Comparison of ENCODE assay signal across 35 cellular contexts in the genomic region with DNA sequence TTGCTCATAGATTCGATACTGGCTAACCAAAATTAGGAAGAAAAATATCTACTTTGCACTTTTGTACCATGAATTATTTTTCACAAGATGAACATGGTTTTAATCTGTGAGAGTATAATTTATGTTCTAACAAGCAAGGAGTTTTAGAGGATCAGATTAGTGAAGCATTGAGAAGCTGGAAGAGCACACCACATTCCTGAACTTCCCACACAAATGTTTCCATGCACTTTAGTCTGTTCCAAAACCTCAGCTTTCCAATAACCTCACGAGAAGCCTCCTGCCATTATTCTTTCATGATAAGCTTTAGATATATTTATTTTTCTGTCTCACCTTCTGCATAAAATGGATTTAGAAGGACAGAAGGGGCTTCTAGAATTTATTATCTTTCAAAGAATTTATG.
A peak's percentile ranks its signal among the peaks of the same experiment; 100 is the strongest.
DNase-seq lines count a peak whose midpoint lies in the region; ATAC-seq, FAIRE-seq and TF ChIP-seq lines count a peak whose summit lies in the region.
"Had no signal": no experiment of that assay in that cellular context is flagged by ENCODE, and none has a peak within 500 bp of the region (broad histone marks: within the 10 kb centered on the region; RNA-seq: fewer than 3 reads in every experiment).

No MANE protein-coding gene starts in this region.

- H3K27ac Mint-ChIP-seq in astrocyte (ENCODE audit: unreplicated experiment), result peak overlapping the region; percentile 27
- H3K27ac Mint-ChIP-seq: activated naive CD8-positive, alpha-beta T cell treated with anti-CD3 and anti-CD28 coated beads for 36 hours; B cell; CD8-positive, alpha-beta memory T cell; H9; natural killer cell treated with Interleukin-12 subunit alpha and Interleukin-12 subunit beta and Interleukin-15 and Interleukin-18, amount 100 ng/mL, for 72 hours; stimulated activated naive B cell treated with anti-CD40 and anti-IgM and Interleukin-4, amounts not matched to agents 10 μg/mL and 1 μg/mL and 100 μg/mL, for 72 hours; T-cell had no signal

- H3K4me3 Mint-ChIP-seq in astrocyte (ENCODE audit: unreplicated experiment), result no peak overlapping the region
- H3K4me3 Mint-ChIP-seq: activated naive CD8-positive, alpha-beta T cell treated with anti-CD3 and anti-CD28 coated beads for 36 hours; B cell; CD8-positive, alpha-beta memory T cell; central memory CD8-positive, alpha-beta T cell; H9; natural killer cell treated with Interleukin-12 subunit alpha and Interleukin-12 subunit beta and Interleukin-15 and Interleukin-18, amount 100 ng/mL, for 72 hours; stimulated activated naive B cell treated with anti-CD40 and anti-IgM and Interleukin-4, amounts not matched to agents 10 μg/mL and 1 μg/mL and 100 μg/mL, for 72 hours; T-cell had no signal

- no peak for TF ChIP-seq CTCF in astrocyte (IDR thresholded peaks at IDR 0.05; ENCODE audit: insufficient read depth, low read depth, low read length)
- TF ChIP-seq CTCF in fibroblast of pulmonary artery (IDR thresholded peaks at IDR 0.05; ENCODE audit: low read length, missing control alignments), result no peak
- no peak for TF ChIP-seq CTCF in gastroesophageal sphincter (IDR thresholded peaks at IDR 0.05)

- H3K27me3 Mint-ChIP-seq in astrocyte (ENCODE audit: low read depth, unreplicated experiment), result peaks cover 2% of the 10 kb centered on the region
- H3K27me3 Mint-ChIP-seq: activated naive CD8-positive, alpha-beta T cell treated with anti-CD3 and anti-CD28 coated beads for 36 hours; B cell; central memory CD8-positive, alpha-beta T cell; natural killer cell treated with Interleukin-12 subunit alpha and Interleukin-12 subunit beta and Interleukin-15 and Interleukin-18, amount 100 ng/mL, for 72 hours; stimulated activated naive B cell treated with anti-CD40 and anti-IgM and Interleukin-4, amounts not matched to agents 10 μg/mL and 1 μg/mL and 100 μg/mL, for 72 hours; T-cell had no signal

- H3K36me3 ChIP-seq in astrocyte (ENCODE audit: insufficient read depth, low read length) (no peaks in the 10 kb centered on the region), gastroesophageal sphincter (no peaks in the 10 kb centered on the region)
- H3K36me3 ChIP-seq: ascending aorta, lower lobe of right lung, SJSA1, upper lobe of right lung, WERI-Rb-1 had no signal

- H3K27me3 ChIP-seq in astrocyte (ENCODE audit: insufficient read depth, low read length) (no peaks in the 10 kb centered on the region), gastroesophageal sphincter (no peaks in the 10 kb centered on the region)
- H3K27me3 ChIP-seq: ascending aorta, dorsolateral prefrontal cortex, SJSA1, upper lobe of right lung had no signal

- H3K4me3 ChIP-seq in astrocyte (ENCODE audit: insufficient read depth, low read depth, low read length), result no peak overlapping the region
- no peak overlapping the region for H3K4me3 ChIP-seq in fibroblast of pulmonary artery (replicated peaks; ENCODE audit: low read depth, low read length)
- no peak overlapping the region for H3K4me3 ChIP-seq in gastroesophageal sphincter
- H3K4me3 ChIP-seq: ascending aorta, dorsolateral prefrontal cortex, lower lobe of right lung, mucosa of descending colon, SJSA1, upper lobe of right lung had no signal

- H3K4me1 Mint-ChIP-seq in astrocyte (ENCODE audit: low read depth, unreplicated experiment), result peaks cover 13% of the 10 kb centered on the region
- H3K4me1 Mint-ChIP-seq: activated naive CD8-positive, alpha-beta T cell treated with anti-CD3 and anti-CD28 coated beads for 36 hours; B cell; CD8-positive, alpha-beta memory T cell; central memory CD8-positive, alpha-beta T cell; H9; T-cell had no signal

- no peak for FAIRE-seq in astrocyte (lab: Jason Lieb, UNC)
- FAIRE-seq: A204.1, keratinocyte had no signal

- peaks cover 2% of the 10 kb centered on the region for H3K9me3 Mint-ChIP-seq in astrocyte (ENCODE audit: unreplicated experiment)
- H3K9me3 Mint-ChIP-seq: H9 had no signal

- no peaks in the 10 kb centered on the region for H3K36me3 Mint-ChIP-seq in astrocyte (ENCODE audit: low read depth, unreplicated experiment)
- H3K36me3 Mint-ChIP-seq: activated naive CD8-positive, alpha-beta T cell treated with anti-CD3 and anti-CD28 coated beads for 36 hours; CD8-positive, alpha-beta memory T cell; natural killer cell treated with Interleukin-12 subunit alpha and Interleukin-12 subunit beta and Interleukin-15 and Interleukin-18, amount 100 ng/mL, for 72 hours; stimulated activated naive B cell treated with anti-CD40 and anti-IgM and Interleukin-4, amounts not matched to agents 10 μg/mL and 1 μg/mL and 100 μg/mL, for 72 hours; T-cell had no signal

- H3K79me2 ChIP-seq in astrocyte (ENCODE audit: insufficient read depth, low read length), result no peaks in the 10 kb centered on the region

- H4K20me1 ChIP-seq in astrocyte (ENCODE audit: insufficient read depth, low read length), result no peaks in the 10 kb centered on the region

- H3K9me3 ChIP-seq in astrocyte (ENCODE audit: insufficient read depth, low read depth, low read length) (no peaks in the 10 kb centered on the region), gastroesophageal sphincter (no peaks in the 10 kb centered on the region)
- H3K9me3 ChIP-seq: ascending aorta, lower lobe of right lung, mucosa of descending colon, SJSA1, upper lobe of right lung had no signal

- WGBS in gastroesophageal sphincter (ENCODE audit: low coverage in 1 of 2), 2 donors, result 19 to 46% methylated on average over 2 of the region's 2 CpGs

- no peak for TF ChIP-seq EP300 in gastroesophageal sphincter (IDR thresholded peaks at IDR 0.05)

- no peak for ATAC-seq in gastroesophageal sphincter
- ATAC-seq: lower lobe of right lung; mucosa of descending colon; natural killer cell treated with Interleukin-12 subunit alpha and Interleukin-12 subunit beta and Interleukin-15 and Interleukin-18, amount 100 ng/mL, for 72 hours; stimulated activated naive B cell treated with anti-CD40 and anti-IgM and Interleukin-4, amounts not matched to agents 10 μg/mL and 1 μg/mL and 100 μg/mL, for 72 hours; T-cell; upper lobe of right lung had no signal

- peaks cover 4% of the 10 kb centered on the region for H3K4me1 ChIP-seq in astrocyte (ENCODE audit: insufficient read depth, low read length)
- no peaks in the 10 kb centered on the region for H3K4me1 ChIP-seq in gastroesophageal sphincter
- H3K4me1 ChIP-seq: ascending aorta, lower lobe of right lung, SJSA1, upper lobe of right lung had no signal

- DNase-seq in AG20443 (ENCODE audit: low spot score) (peak; percentile 60), astrocyte (ENCODE audit: low read depth) (peak; percentile 95), fibroblast of pulmonary artery (ENCODE audit: low read depth) (peak; percentile 43), renal cortical epithelial cell (ENCODE audit: low read depth) (peak; percentile 56), kidney tubule cell (ENCODE audit: low spot score) (no peak), pons (ENCODE audit: low spot score) (no peak), ecto neural progenitor cell (ENCODE audit: low spot score) (no peak)
- DNase-seq: activated CD4-positive, alpha-beta T cell treated with anti-CD3 and anti-CD28 coated beads for 4 hours; activated effector memory CD4-positive, alpha-beta T cell treated with anti-CD3 and anti-CD28 coated beads, Interleukin-2, amount 50 U/mL, for 16 hours; activated naive CD8-positive, alpha-beta T cell treated with anti-CD3 and anti-CD28 coated beads for 36 hours; activated T-cell treated with anti-CD3 and anti-CD28 coated beads, Interleukin-2, amount 50 U/mL, for 1 hour; CD8-positive, alpha-beta memory T cell; dorsolateral prefrontal cortex; H9; head of caudate nucleus; KBM-7; lower lobe of right lung; mucosa of descending colon; NCI-H1105 treated with DMSO at 0.1 percent for 48 hours; NCI-H2029; NCI-H524 treated with DMSO at 0.1 percent for 48 hours; OCI-M1; stimulated activated naive B cell treated with anti-CD40 and anti-IgM and Interleukin-4, amounts not matched to agents 10 μg/mL and 1 μg/mL and 100 μg/mL, for 72 hours; T-cell; upper lobe of right lung; WERI-Rb-1 had no signal

- H2AFZ ChIP-seq in astrocyte (ENCODE audit: low read depth, low read length), result no peak overlapping the region

- H3K27ac ChIP-seq in astrocyte (ENCODE audit: low read depth, low read length), result no peak overlapping the region
- H3K27ac ChIP-seq in gastroesophageal sphincter, result no peak overlapping the region
- H3K27ac ChIP-seq: ascending aorta, dorsolateral prefrontal cortex, lower lobe of right lung, RWPE1, SJSA1, upper lobe of right lung, WERI-Rb-1 had no signal

- no peak overlapping the region for H3K9ac ChIP-seq in astrocyte (ENCODE audit: low read length)

- TF ChIP-seq POLR2A in gastroesophageal sphincter (IDR thresholded peaks at IDR 0.05), result no peak

- H3K4me2 ChIP-seq in astrocyte (ENCODE audit: low read length), result no peak overlapping the region

Comparison
In these comparisons a context has a peak if more than half of its experiments do, and no peak if none do; other contexts are left out.
1. DNase-seq: peak in AG20443 (single experiment), astrocyte (single experiment), fibroblast of pulmonary artery (single experiment) and renal cortical epithelial cell (single experiment); none in kidney tubule cell (single experiment), pons (single experiment) and ecto neural progenitor cell (single experiment).